Comparison of ENCODE assay signal across 18 cellular contexts in the genomic region with DNA sequence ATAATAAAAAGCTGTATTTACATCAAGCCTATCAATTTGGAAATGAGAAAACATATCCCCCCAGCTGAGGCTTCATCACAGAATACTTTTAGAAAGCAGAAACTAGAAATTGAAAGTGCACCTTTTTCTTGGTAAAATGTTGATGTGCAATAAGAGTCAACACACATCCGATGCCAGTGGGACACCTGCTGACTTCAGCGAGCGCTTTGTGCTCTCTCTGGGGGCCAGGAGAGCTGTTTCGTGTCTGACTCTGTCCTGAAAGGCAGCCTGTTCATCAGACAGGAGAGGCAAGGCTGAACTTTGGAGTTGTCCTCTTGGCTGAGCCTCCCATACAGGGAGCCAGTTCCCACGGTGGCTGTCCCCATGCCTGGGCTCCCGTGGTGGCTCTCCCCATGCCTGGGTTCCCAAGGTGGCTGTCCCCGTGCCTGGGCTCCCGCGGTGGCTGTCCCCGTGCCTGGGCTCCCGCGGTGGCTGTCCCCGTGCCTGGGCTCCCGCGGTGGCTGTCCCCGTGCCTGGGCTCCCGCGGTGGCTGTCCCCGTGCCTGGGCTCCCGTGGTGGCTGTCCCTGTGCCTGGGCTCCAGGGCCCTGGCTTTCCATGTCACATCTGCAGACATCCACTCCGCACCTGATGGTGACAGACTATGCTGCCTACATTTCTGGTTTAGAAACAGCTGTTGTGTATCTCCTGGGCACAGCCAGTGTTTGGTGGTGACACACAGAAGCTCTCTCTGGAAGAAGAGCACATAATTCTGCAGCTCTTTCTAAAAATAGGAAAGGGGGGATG.
"Had no signal": no experiment of that assay in that cellular context is flagged by ENCODE, and none has a peak within 500 bp of the region (broad histone marks: within the 10 kb centered on the region; RNA-seq: fewer than 3 reads in every experiment).

No MANE protein-coding gene starts in this region.

- H3K27ac Mint-ChIP-seq: activated CD8-positive, alpha-beta T cell treated with anti-CD3 and anti-CD28 coated beads for 36 hours; activated T-helper 17 cell treated with anti-CD3 and anti-CD28 coated beads, Interleukin-2, amount 50 U/mL, for 72 hours had no signal

- DNase-seq: activated CD4-positive, alpha-beta T cell treated with anti-CD3 and anti-CD28 coated beads for 48 hours; activated CD4-positive, CD25-positive, alpha-beta regulatory T cell; activated CD8-positive, alpha-beta T cell treated with anti-CD3 and anti-CD28 coated beads for 36 hours; activated naive CD4-positive, alpha-beta T cell; activated T-cell treated with anti-CD3 and anti-CD28 coated beads, Interleukin-2, amount 50 U/mL, for 1 hour; brain microvascular endothelial cell; kidney glomerular epithelial cell; left ventricle myocardium superior; ovary; stimulated activated CD4-positive, alpha-beta T cell treated with anti-CD3 and anti-CD28 coated beads, Interleukin-2, amount 100 ng/mL, for 24 hours; stimulated activated naive CD8-positive, alpha-beta T cell treated with anti-CD3 and anti-CD28 coated beads, Interleukin-15, Interleukin-2, amounts not matched to agents 100 U/mL and 50 U/mL, for 24 hours; T1000; tibial artery had no signal

- H3K9me3 Mint-ChIP-seq: activated CD8-positive, alpha-beta T cell treated with anti-CD3 and anti-CD28 coated beads for 36 hours; activated T-helper 17 cell treated with anti-CD3 and anti-CD28 coated beads, Interleukin-2, amount 50 U/mL, for 72 hours had no signal

- H3K36me3 ChIP-seq: brain microvascular endothelial cell, ovary, tibial artery had no signal

- H3K9me3 ChIP-seq: ovary, tibial artery had no signal

- H3K4me3 ChIP-seq: coronary artery, ovary, tibial artery had no signal

- H3K27ac ChIP-seq: brain microvascular endothelial cell, coronary artery, ovary, tibial artery had no signal

- ATAC-seq: activated CD8-positive, alpha-beta T cell treated with anti-CD3 and anti-CD28 coated beads for 36 hours; activated T-helper 17 cell treated with anti-CD3 and anti-CD28 coated beads, Interleukin-2, amount 50 U/mL, for 72 hours; left ventricle myocardium superior had no signal

- H3K4me3 Mint-ChIP-seq: activated CD8-positive, alpha-beta T cell treated with anti-CD3 and anti-CD28 coated beads for 36 hours; activated T-helper 17 cell treated with anti-CD3 and anti-CD28 coated beads, Interleukin-2, amount 50 U/mL, for 72 hours; central memory CD8-positive, alpha-beta T cell had no signal

- H3K4me1 Mint-ChIP-seq: activated T-helper 17 cell treated with anti-CD3 and anti-CD28 coated beads, Interleukin-2, amount 50 U/mL, for 72 hours had no signal

- FAIRE-seq: frontal cortex, urothelium cell line had no signal

- H3K27me3 ChIP-seq: brain microvascular endothelial cell, ovary had no signal

- H3K4me1 ChIP-seq: tibial artery had no signal
